Comparison of ENCODE assay signal across 15 cellular contexts in genomic region chr11:125465701-125466100, GRCh38. TPM values are rescaled to one million over a fixed set of nuclear protein-coding genes. Genes with fewer than 3 reads are reported as not detected.
DNase-seq lines count a peak whose midpoint lies in the region; ATAC-seq and TF ChIP-seq lines count a peak whose summit lies in the region.
"Had no signal": no experiment of that assay in that cellular context is flagged by ENCODE, and none has a peak within 500 bp of the region (broad histone marks: within the 10 kb centered on the region; RNA-seq: fewer than 3 reads in every experiment).

No MANE protein-coding gene starts in this region.

- no peaks in the 10 kb centered on the region for H3K27me3 ChIP-seq in layer of hippocampus (ENCODE audit: control insufficient read depth, insufficient read depth, low read length)
- no peaks in the 10 kb centered on the region for H3K27me3 ChIP-seq in sigmoid colon
- H3K27me3 ChIP-seq in gastroesophageal sphincter = no peaks in the 10 kb centered on the region

- no peak overlapping the region for H3K4me3 Mint-ChIP-seq in WTC11
- H3K4me3 Mint-ChIP-seq: CD4-positive, alpha-beta memory T cell had no signal

- H3K27ac ChIP-seq in cingulate gyrus (ENCODE audit: low read depth, low read length) (peak overlapping the region; percentile 77), layer of hippocampus (ENCODE audit: low read depth, low read length) (peak overlapping the region; percentile 63), sigmoid colon (no peak overlapping the region), gastroesophageal sphincter (no peak overlapping the region)
- H3K27ac ChIP-seq: C4-2B, HL-60 had no signal

- H3K9me3 Mint-ChIP-seq in WTC11 = no peaks in the 10 kb centered on the region
- H3K9me3 Mint-ChIP-seq: CD4-positive, alpha-beta memory T cell had no signal

- peak overlapping the region; percentile 10; the same call in 1 of the 2 replicates for H3K27ac Mint-ChIP-seq in WTC11
- H3K27ac Mint-ChIP-seq: CD4-positive, alpha-beta memory T cell had no signal

- CTCF ChIA-PET in WTC11 (lab: Charles Lee) = interaction anchor here (1.1 to 2.9 kb wide), 2 partner anchors 13 to 14 kb away, joined by 4 to 15 read pairs; no protein-coding TSS in a partner anchor

- DNase-seq in WTC11 (ENCODE audit: low spot score) = no peak
- no peak for DNase-seq in HuH-7.5 (ENCODE audit: low spot score)
- no peak for DNase-seq in sigmoid colon
- DNase-seq in Right ventricle myocardium inferior (ENCODE audit: missing footprints) = no peak
- DNase-seq: BE2C; CD4-positive, alpha-beta memory T cell; DND-41; GDM1; IMR-90 had no signal

- POLR2A ChIA-PET in WTC11 (lab: Charles Lee) = no interaction called here

- intact Hi-C loops in sigmoid colon (cut with DNase I) = no loop called here
- intact Hi-C loops in Right ventricle myocardium inferior (cut with DNase I) = no loop called here

- H3K27me3 Mint-ChIP-seq in WTC11 (ENCODE audit: low read depth) = no peaks in the 10 kb centered on the region

- H3K9me3 ChIP-seq in sigmoid colon = no peaks in the 10 kb centered on the region
- H3K9me3 ChIP-seq in gastroesophageal sphincter = no peaks in the 10 kb centered on the region
- H3K9me3 ChIP-seq: BE2C had no signal

- TF ChIP-seq CTCF in WTC11 (IDR thresholded peaks at IDR 0.05) = no peak
- TF ChIP-seq CTCF in sigmoid colon (IDR thresholded peaks at IDR 0.05) = no peak
- TF ChIP-seq CTCF in gastroesophageal sphincter (IDR thresholded peaks at IDR 0.05) = no peak

- H3K36me3 Mint-ChIP-seq in WTC11 = no peaks in the 10 kb centered on the region
- H3K36me3 Mint-ChIP-seq: CD4-positive, alpha-beta memory T cell had no signal

- ATAC-seq in WTC11 (peak; percentile 46), gastroesophageal sphincter (no peak), Right ventricle myocardium inferior (no peak)
- ATAC-seq: HCT116 had no signal

- WGBS in sigmoid colon, 2 donors = 55 to 57% methylated on average over 5 of the region's 5 CpGs
- WGBS in gastroesophageal sphincter (ENCODE audit: low coverage in 1 of 2), 2 donors = 20 to 56% methylated on average over 3 to 5 of the region's 5 CpGs

- TF ChIP-seq POLR2A in sigmoid colon (IDR thresholded peaks at IDR 0.05) (no peak), gastroesophageal sphincter (IDR thresholded peaks at IDR 0.05) (no peak)

- H3K4me3 ChIP-seq in sigmoid colon (no peak overlapping the region), gastroesophageal sphincter (no peak overlapping the region)

- H3K4me1 ChIP-seq in sigmoid colon = no peaks in the 10 kb centered on the region
- H3K4me1 ChIP-seq in gastroesophageal sphincter = no peaks in the 10 kb centered on the region
- H3K4me1 ChIP-seq: BE2C had no signal

- peaks cover 21% of the 10 kb centered on the region for H3K4me1 Mint-ChIP-seq in WTC11
- H3K4me1 Mint-ChIP-seq: CD4-positive, alpha-beta memory T cell had no signal

- H3K36me3 ChIP-seq in sigmoid colon (peaks cover 0 to 6% (median 3%) of the 10 kb centered on the region in 4 donors), gastroesophageal sphincter (peaks cover 0 to 22% of the 10 kb centered on the region in 2 donors)
- H3K36me3 ChIP-seq: BE2C had no signal

- TF ChIP-seq EP300 in sigmoid colon (IDR thresholded peaks at IDR 0.05) = no peak
- TF ChIP-seq EP300 in gastroesophageal sphincter (IDR thresholded peaks at IDR 0.05) = no peak

TF ChIP-seq in WTC11, 78 proteins besides CTCF, POLR2A, EP300 and RAD21:
- TF ChIP-seq IRF1 (CRISPR knock-in tag; IDR thresholded peaks at IDR 0.05) (no peak), ZBTB21 (CRISPR knock-in tag; IDR thresholded peaks at IDR 0.05; ENCODE audit: borderline replicate concordance) (no peak), CBFB (CRISPR knock-in tag; IDR thresholded peaks at IDR 0.05; ENCODE audit: low read depth) (no peak), RELA (CRISPR knock-in tag; IDR thresholded peaks at IDR 0.05; ENCODE audit: borderline replicate concordance) (no peak), GRHL2 (CRISPR knock-in tag; IDR thresholded peaks at IDR 0.05; ENCODE audit: insufficient replicate concordance, severe bottlenecking) (no peak), NR1H2 (CRISPR knock-in tag; IDR thresholded peaks at IDR 0.05) (no peak), CREM (CRISPR knock-in tag; IDR thresholded peaks at IDR 0.05) (no peak), HMGXB4 (CRISPR knock-in tag; IDR thresholded peaks at IDR 0.05) (no peak), ZNF396 (CRISPR knock-in tag; IDR thresholded peaks at IDR 0.05; ENCODE audit: borderline replicate concordance) (no peak), ZNF121 (CRISPR knock-in tag; IDR thresholded peaks at IDR 0.05) (no peak), ARID4B (CRISPR knock-in tag; IDR thresholded peaks at IDR 0.05; ENCODE audit: borderline replicate concordance) (no peak), ZNF138 (CRISPR knock-in tag; conservative IDR thresholded peaks at IDR 0.05) (no peak), E2F1 (CRISPR knock-in tag; IDR thresholded peaks at IDR 0.05) (no peak), PRRX2 (CRISPR knock-in tag; IDR thresholded peaks at IDR 0.05) (no peak)

RNA-seq across cellular contexts. Expression of gene FEZ1, which starts 30.4 kb away (rescaled TPM):
- total RNA-seq in WTC11 (2021) (33.2 to 46.1 TPM (median 36.4 TPM) in 3 replicates), sigmoid colon (10 to 100 TPM; 34.9 to 64.3 (median 54.7) TPM), gastroesophageal sphincter (10 to 100 TPM; 37.6 to 96.6 (median 66.5) TPM), Right ventricle myocardium inferior (43.3 TPM)
- 10 to 100 TPM in 2 of 3 donors, 1 to 10 TPM in 1; 3.0 to 25.8 (median 10.9) TPM for polyA plus RNA-seq in sigmoid colon

Comparison
In these comparisons a context has a peak if more than half of its experiments do, and no peak if none do; other contexts are left out.
1. H3K27ac ChIP-seq: peak in cingulate gyrus (single experiment) and layer of hippocampus (single experiment); none in sigmoid colon (0 of 4) and gastroesophageal sphincter (0 of 4).